ENCODE assay signal across 15 cellular contexts in the genomic region with DNA sequence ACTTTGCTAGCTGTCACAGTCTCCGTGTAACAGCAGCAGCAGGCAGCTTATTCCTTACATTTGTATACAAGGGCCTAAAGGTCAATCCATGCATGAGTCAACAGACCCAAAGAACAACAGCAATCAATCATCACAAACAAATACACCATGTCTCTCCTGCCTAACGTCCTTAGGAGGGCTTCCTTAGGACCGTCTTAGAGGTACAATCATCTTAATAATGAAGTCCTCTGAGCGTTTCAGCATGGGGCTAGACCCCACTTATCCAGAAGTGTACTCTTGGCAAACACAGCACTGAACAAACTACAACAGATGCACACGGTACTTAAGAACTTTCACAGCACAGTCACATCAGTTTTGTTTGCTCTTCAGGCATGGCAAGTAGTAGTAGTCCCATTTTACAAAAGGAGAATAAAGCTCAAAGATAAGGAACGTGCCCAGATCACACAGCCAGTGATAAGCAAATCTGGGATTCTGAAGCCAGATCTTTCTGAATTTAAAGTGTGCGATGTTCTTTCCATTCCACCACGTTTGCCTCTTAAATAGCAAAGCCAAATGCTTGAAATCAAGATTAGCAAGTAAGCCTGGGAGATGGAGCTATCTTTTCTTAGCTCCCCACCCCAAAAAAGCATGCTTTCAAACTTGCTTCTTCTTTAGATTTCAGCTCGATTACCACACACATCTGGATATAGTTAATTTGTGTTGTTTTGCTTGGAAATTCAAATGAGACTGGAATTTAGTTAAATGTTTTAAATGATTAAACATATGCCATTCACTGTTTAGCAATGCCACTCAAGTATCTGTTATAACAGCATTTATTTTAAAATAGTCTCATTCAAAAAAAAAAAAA. TPM values are rescaled to one million over a fixed set of nuclear protein-coding genes. Genes with fewer than 3 reads are reported as not detected.
DNase-seq lines count a peak whose midpoint lies in the region; ATAC-seq and TF ChIP-seq lines count a peak whose summit lies in the region.
"Had no signal": no experiment of that assay in that cellular context is flagged by ENCODE, and none has a peak within 500 bp of the region (broad histone marks: within the 10 kb centered on the region; RNA-seq: fewer than 3 reads in every experiment).

No MANE protein-coding gene starts in this region.

- POLR2A ChIA-PET in HEK293T (lab: Yijun Ruan, JAX) = no interaction called here

- no peaks in the 10 kb centered on the region for H3K27me3 ChIP-seq in left lung
- H3K27me3 ChIP-seq: gastroesophageal sphincter had no signal

- peak; percentile 54 for DNase-seq in COLO829 (ENCODE audit: low spot score)
- DNase-seq in HEK293T (ENCODE audit: extremely low spot score) = no peak
- DNase-seq in T-helper 17 cell = no peak
- no peak for DNase-seq in left lung
- DNase-seq in stimulated activated CD4-positive, alpha-beta T cell treated with anti-CD3 and anti-CD28 coated beads, Interleukin-12 subunit alpha, Interleukin-12 subunit beta, amount 100 ng/mL, for 4 hours = no peak
- DNase-seq in putamen (ENCODE audit: low spot score) = no peak
- DNase-seq: Calu3, mesendoderm, NCI-H226 had no signal

- peaks cover 2% of the 10 kb centered on the region for H3K36me3 Mint-ChIP-seq in T-helper 17 cell (ENCODE audit: low read depth)

- intact Hi-C loops in left lung (cut with DNase I) = no loop called here

- peak overlapping the region; percentile 70 for H3K27ac Mint-ChIP-seq in T-helper 17 cell

- peaks cover 18 to 90% of the 10 kb centered on the region in 2 donors for H3K4me1 ChIP-seq in left lung

- no peaks in the 10 kb centered on the region for H3K27me3 Mint-ChIP-seq in T-helper 17 cell

- ATAC-seq in T-helper 17 cell (no peak), left lung (peak; percentile 47), GM18502 (IDR thresholded peaks at IDR 0.05; ENCODE audit: poor library complexity, unreplicated experiment) (no peak), HG03175 (IDR thresholded peaks at IDR 0.05; ENCODE audit: unreplicated experiment) (no peak)
- ATAC-seq: gastroesophageal sphincter, sciatic nerve had no signal

- H3K9me3 ChIP-seq in T-helper 17 cell (ENCODE audit: control insufficient read depth, low read length, poor library complexity, severe bottlenecking) = no peaks in the 10 kb centered on the region
- H3K9me3 ChIP-seq in left lung = no peaks in the 10 kb centered on the region
- H3K9me3 ChIP-seq: gastroesophageal sphincter had no signal

- peaks cover 37% of the 10 kb centered on the region for H3K4me1 Mint-ChIP-seq in T-helper 17 cell

- H3K4me3 Mint-ChIP-seq in T-helper 17 cell = no peak overlapping the region

- CTCF ChIA-PET in HEK293T (lab: Yijun Ruan, JAX) = interaction anchor here (0.9 to 1.4 kb wide), 3 partner anchors 16 to 264 kb away, joined by 3 to 7 read pairs (median 4); no protein-coding TSS in a partner anchor

- H3K4me3 ChIP-seq in left lung = no peak overlapping the region
- H3K4me3 ChIP-seq: gastroesophageal sphincter had no signal

- no peak for TF ChIP-seq CTCF in left lung (IDR thresholded peaks at IDR 0.05)

- H3K36me3 ChIP-seq in left lung = peaks cover 0 to 16% of the 10 kb centered on the region in 2 donors

- H3K27ac ChIP-seq in left lung = peak overlapping the region in 1 of 2 donors; percentile 83
- H3K27ac ChIP-seq: gastroesophageal sphincter had no signal

TF ChIP-seq in HEK293T, 16 proteins besides CTCF, POLR2A, EP300 and RAD21:
- TF ChIP-seq FOXA1 (IDR thresholded peaks at IDR 0.05) (no peak), BHLHE40 (IDR thresholded peaks at IDR 0.05; ENCODE audit: borderline replicate concordance) (no peak), L3MBTL2 (conservative IDR thresholded peaks at IDR 0.05) (no peak), SP1 (IDR thresholded peaks at IDR 0.05) (no peak), CTBP1 (IDR thresholded peaks at IDR 0.05; ENCODE audit: borderline replicate concordance) (no peak), PKNOX1 (IDR thresholded peaks at IDR 0.05) (peak; percentile 78)

RNA-seq across cellular contexts. Expression of gene PSMB7, which starts 24.2 kb away (rescaled TPM):
- total RNA-seq in T-helper 17 cell (10 to 100 TPM; 70.7 to 77.5 TPM), left lung (100 to 1,000 TPM in 1 of 2 donors, 10 to 100 TPM in 1; 86.3 to 128 TPM)

RNA-seq across cellular contexts. Expression of gene ADGRD2, which starts 59.2 kb away (rescaled TPM):
- total RNA-seq in T-helper 17 cell = not detected
- not detected for total RNA-seq in left lung
- total RNA-seq: Calu3; gastroesophageal sphincter; HT1080; sciatic nerve; T-helper 1 cell treated with Interleukin-12 subunit alpha and Interleukin-12 subunit beta and Interleukin-4 antibody, amounts not matched to agents 30 ng/mL and 1 ng/mL, for 36 hours had no signal
